In the genomic region with DNA sequence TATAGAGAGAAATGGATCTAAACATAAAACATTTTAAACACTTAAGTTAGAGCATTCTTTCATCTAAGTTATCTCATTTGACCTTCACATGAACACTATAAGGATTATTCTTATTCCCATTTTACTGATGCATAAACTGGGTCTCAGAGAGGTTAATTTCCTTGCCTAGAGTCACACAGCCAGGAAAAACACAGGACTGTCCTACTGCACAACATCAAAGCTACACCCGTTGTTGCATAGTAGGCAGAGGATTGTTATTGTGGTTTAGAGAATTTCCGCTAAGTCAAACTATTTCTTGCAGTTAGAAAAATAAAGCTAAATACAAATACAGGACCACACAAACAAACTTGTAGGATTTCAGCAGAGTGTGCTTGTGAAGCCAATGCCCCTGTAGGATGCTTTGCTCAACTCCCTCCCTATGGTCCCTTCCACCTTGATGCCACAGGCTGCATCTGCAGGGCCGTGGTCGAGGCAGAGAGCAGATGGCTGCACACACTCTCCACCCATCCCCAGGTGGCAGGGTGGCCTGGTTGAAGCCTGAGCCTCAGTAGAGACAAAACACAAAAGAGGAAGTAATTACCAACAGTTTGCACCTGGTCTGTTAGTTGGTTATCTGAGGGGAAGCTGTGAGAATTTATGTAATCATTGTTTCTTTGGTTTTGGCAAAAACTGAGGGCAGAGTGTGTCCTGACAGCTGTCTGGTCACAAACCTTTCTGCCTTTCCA, we compare ENCODE assay signal across 8 cellular contexts. TPM values are rescaled to one million over a fixed set of nuclear protein-coding genes. Genes with fewer than 3 reads are reported as not detected.
A peak's percentile ranks its signal among the peaks of the same experiment; 100 is the strongest.
DNase-seq lines count a peak whose midpoint lies in the region; ATAC-seq, FAIRE-seq and TF ChIP-seq lines count a peak whose summit lies in the region.

No MANE protein-coding gene starts in this region.

- H3K9me3 ChIP-seq in A549: no peaks in the 10 kb centered on the region

- ATAC-seq in A549 (no peak), GM18873 (IDR thresholded peaks at IDR 0.05; ENCODE audit: low FRiP score, unreplicated experiment) (peak; percentile 79), HG03039 (IDR thresholded peaks at IDR 0.05; ENCODE audit: unreplicated experiment) (peak; percentile 78)

- WGBS in A549 (ENCODE audit: missing lambda C conversion rate): 80% methylated on average over 4 of the region's 4 CpGs

- FAIRE-seq in A549 (lab: Jason Lieb, UNC) (peak; percentile 72), D721Med (lab: Jason Lieb, UNC) (no peak)

- no peak for TF ChIP-seq RAD21 in A549 (conservative IDR thresholded peaks at IDR 0.05 in 1 of 2, IDR thresholded peaks at IDR 0.05 in 1 of 2)

- H3K4me1 ChIP-seq in A549: no peaks in the 10 kb centered on the region

- in situ Hi-C loops in G401 (cut with HindIII; ENCODE audit: low sequenced_read_pairs): no loop called here

- no peak for DNase-seq in A549 (ENCODE audit: low read depth in 1 of 2, low spot score in 1 of 2)
- peak; percentile 48 for DNase-seq in NCI-H774 (lab: John Stamatoyannopoulos, UW)
- no peak for DNase-seq in A172 (ENCODE audit: low spot score)
- no peak for DNase-seq in D721Med (ENCODE audit: insufficient read length, low spot score)
- DNase-seq in G401 (ENCODE audit: low spot score): no peak
- DNase-seq in activated T-cell treated with anti-CD3 and anti-CD28 coated beads for 4 hours: no peak

- H3K27ac ChIP-seq in A549: no peak overlapping the region

- no peak for TF ChIP-seq CTCF in A549 (IDR thresholded peaks at IDR 0.05)
- TF ChIP-seq CTCF in D721Med (IDR thresholded peaks at IDR 0.05; ENCODE audit: insufficient read depth, missing control alignments): no peak

- H3K4me2 ChIP-seq in A549: no peak overlapping the region

- POLR2A ChIA-PET in A549 (lab: Yijun Ruan, JAX): no interaction called here

- CTCF ChIA-PET in A549 (lab: Yijun Ruan, JAX): interaction anchor here (0.6 to 1.2 kb wide), 2 partner anchors 15 to 290 kb away, joined by 3 read pairs; no protein-coding TSS in a partner anchor

- TF ChIP-seq POLR2A in A549 (IDR thresholded peaks at IDR 0.05; ENCODE audit: low read length): no peak

- no peak for TF ChIP-seq EP300 in A549 (IDR thresholded peaks at IDR 0.05)

- H3K4me3 ChIP-seq in A549: no peak overlapping the region

TF ChIP-seq in A549, 52 proteins besides CTCF, POLR2A, EP300 and RAD21:
- TF ChIP-seq, protein P1, sequence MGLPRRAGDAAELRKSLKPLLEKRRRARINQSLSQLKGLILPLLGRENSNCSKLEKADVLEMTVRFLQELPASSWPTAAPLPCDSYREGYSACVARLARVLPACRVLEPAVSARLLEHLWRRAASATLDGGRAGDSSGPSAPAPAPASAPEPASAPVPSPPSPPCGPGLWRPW (IDR thresholded peaks at IDR 0.05): no peak
- TF ChIP-seq ZFP36 (IDR thresholded peaks at IDR 0.05; ENCODE audit: borderline replicate concordance, partially characterized antibody) (no peak), CHD4 (IDR thresholded peaks at IDR 0.05; ENCODE audit: borderline replicate concordance) (no peak), POLR2AphosphoS2 (conservative IDR thresholded peaks at IDR 0.05; ENCODE audit: low read length) (no peak), NFE2L2 (conservative IDR thresholded peaks at IDR 0.05; ENCODE audit: low read length) (no peak), RARB (CRISPR knock-in tag; IDR thresholded peaks at IDR 0.05) (no peak), GATA3 (IDR thresholded peaks at IDR 0.05; ENCODE audit: borderline replicate concordance) (no peak), MAFK (IDR thresholded peaks at IDR 0.05; ENCODE audit: partially characterized antibody) (no peak), RCOR1 (IDR thresholded peaks at IDR 0.05; ENCODE audit: low read depth, low read length) (no peak), NR3C1 (IDR thresholded peaks at IDR 0.05) (no peak), HOXB5 (CRISPR knock-in tag; IDR thresholded peaks at IDR 0.05) (no peak), JUN (IDR thresholded peaks at IDR 0.05) (no peak), FOXS1 (CRISPR knock-in tag; IDR thresholded peaks at IDR 0.05) (no peak), ZSCAN20 (CRISPR knock-in tag; IDR thresholded peaks at IDR 0.05) (no peak), TP53 (CRISPR knock-in tag; IDR thresholded peaks at IDR 0.05) (no peak)
- TF ChIP-seq, protein P2, sequence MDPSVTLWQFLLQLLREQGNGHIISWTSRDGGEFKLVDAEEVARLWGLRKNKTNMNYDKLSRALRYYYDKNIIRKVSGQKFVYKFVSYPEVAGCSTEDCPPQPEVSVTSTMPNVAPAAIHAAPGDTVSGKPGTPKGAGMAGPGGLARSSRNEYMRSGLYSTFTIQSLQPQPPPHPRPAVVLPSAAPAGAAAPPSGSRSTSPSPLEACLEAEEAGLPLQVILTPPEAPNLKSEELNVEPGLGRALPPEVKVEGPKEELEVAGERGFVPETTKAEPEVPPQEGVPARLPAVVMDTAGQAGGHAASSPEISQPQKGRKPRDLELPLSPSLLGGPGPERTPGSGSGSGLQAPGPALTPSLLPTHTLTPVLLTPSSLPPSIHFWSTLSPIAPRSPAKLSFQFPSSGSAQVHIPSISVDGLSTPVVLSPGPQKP (IDR thresholded peaks at IDR 0.05; ENCODE audit: low read depth, low read length): no peak
TF ChIP-seq in A549: peak in this region for 0.

RNA-seq across cellular contexts. Expression of a gene that starts 41.1 kb away (rescaled TPM):
- 0.03 TPM in 2 replicates for polyA plus RNA-seq in A549 (2011; rRNA removed)
- polyA plus RNA-seq in A549 (2012; cell fraction: cytosol; rRNA removed): 0.01 and 0.06 TPM in 2 replicates
- 0.19 and 0.28 TPM in 2 replicates for polyA plus RNA-seq in A549 (2012; cell fraction: nucleus; rRNA removed)
- 0.04 to 0.11 TPM (median 0.05 TPM) in 3 replicates for polyA plus RNA-seq in A549 (2017; fragmentation: RNase III; extraction: RNeasy Plus Mini Kit Qiagen cat#74134 plus additional on column Dnase treatment)
- 0.10 and 0.12 TPM in 2 replicates for polyA minus RNA-seq in A549 (2011; rRNA and poly(A)+ RNA removed)
- not detected in 2 replicates for total RNA-seq in A172 (2014; rRNA removed; shearing (Covaris generic))
- 4.9 and 7.1 TPM in 2 replicates for total RNA-seq in G401 (2014; rRNA removed; shearing (Covaris generic))

RNA-seq across cellular contexts. Expression of a gene that starts 55.6 kb away (rescaled TPM):
- polyA plus RNA-seq in A549 (2011; rRNA removed): not detected in 2 replicates
- polyA plus RNA-seq in A549 (2012; cell fraction: cytosol; rRNA removed): not detected in 2 replicates
- polyA plus RNA-seq in A549 (2012; cell fraction: nucleus; rRNA removed): not detected in 2 replicates
- not detected in 3 replicates for polyA plus RNA-seq in A549 (2017; fragmentation: RNase III; extraction: RNeasy Plus Mini Kit Qiagen cat#74134 plus additional on column Dnase treatment)
- polyA minus RNA-seq in A549 (2011; rRNA and poly(A)+ RNA removed): under 0.01 TPM in 1 of 2 replicates, not detected in the other
- total RNA-seq in A172 (2014; rRNA removed; shearing (Covaris generic)): not detected in 2 replicates
- total RNA-seq in G401 (2014; rRNA removed; shearing (Covaris generic)): not detected in 2 replicates

Comparison
In these comparisons a context has a peak if more than half of its experiments do, and no peak if none do; other contexts are left out.
1. ATAC-seq: peak in GM18873 (single experiment) and HG03039 (single experiment); none in A549 (0 of 2).